In genomic region chr10:3468919-3469638, GRCh38 we compare ENCODE assay signal across 9 cellular contexts.
DNase-seq lines count a peak whose midpoint lies in the region; ATAC-seq, FAIRE-seq and TF ChIP-seq lines count a peak whose summit lies in the region.
"Had no signal": no experiment of that assay in that cellular context is flagged by ENCODE, and none has a peak within 500 bp of the region (broad histone marks: within the 10 kb centered on the region; RNA-seq: fewer than 3 reads in every experiment).

No MANE protein-coding gene starts in this region.

- H3K9ac ChIP-seq in keratinocyte (ENCODE audit: control insufficient read depth, extremely low read depth, insufficient read depth, low read length) = peak overlapping the region; percentile 89

- H3K4me3 ChIP-seq in CD4-positive, CD25-positive, alpha-beta regulatory T cell (ENCODE audit: low read depth, low read length) = peak overlapping the region; percentile 13
- peak overlapping the region in 2 of 3 experiments; percentile 36 to 51 for H3K4me3 ChIP-seq in keratinocyte (ENCODE audit: control insufficient read depth in 2 of 3, extremely low read depth in 1 of 3, insufficient read depth in 2 of 3, low read depth in 1 of 3, low read length in 3 of 3)

- H3K36me3 ChIP-seq in CD4-positive, CD25-positive, alpha-beta regulatory T cell (ENCODE audit: control insufficient read depth, insufficient read depth, low read length) = no peaks in the 10 kb centered on the region
- no peaks in the 10 kb centered on the region for H3K36me3 ChIP-seq in keratinocyte (ENCODE audit: control insufficient read depth in 2 of 2, extremely low read depth in 1 of 2, insufficient read depth in 2 of 2, low read length in 2 of 2)

- H3K9me3 Mint-ChIP-seq in CD4-positive, CD25-positive, alpha-beta regulatory T cell = peaks cover 0 to 1% (median 0%) of the 10 kb centered on the region in 7 donors
- H3K9me3 Mint-ChIP-seq: neural crest cell had no signal

- FAIRE-seq in keratinocyte (lab: Jason Lieb, UNC) = peak; percentile 74

- no peaks in the 10 kb centered on the region for H3K9me3 ChIP-seq in CD4-positive, CD25-positive, alpha-beta regulatory T cell (ENCODE audit: control insufficient read depth in 2 of 2, low read length in 2 of 2)
- H3K9me3 ChIP-seq in keratinocyte (ENCODE audit: control insufficient read depth, low read depth, low read length) = no peaks in the 10 kb centered on the region

- peaks cover 22 to 48% (median 28%) of the 10 kb centered on the region in 4 donors for H3K4me1 Mint-ChIP-seq in CD4-positive, CD25-positive, alpha-beta regulatory T cell

- peak overlapping the region; percentile 36 to 76 (median 59) for H3K27ac Mint-ChIP-seq in CD4-positive, CD25-positive, alpha-beta regulatory T cell

- H3K27ac ChIP-seq in CD4-positive, CD25-positive, alpha-beta regulatory T cell (ENCODE audit: insufficient read depth, low read length, poor library complexity, severe bottlenecking) = peak overlapping the region; percentile 20
- H3K27ac ChIP-seq in keratinocyte (ENCODE audit: control insufficient read depth, insufficient read depth, low read length) = peak overlapping the region; percentile 100

- peak overlapping the region; percentile 62 for H2AFZ ChIP-seq in keratinocyte (ENCODE audit: control insufficient read depth, low read length)

- DNase-seq in CD4-positive, CD25-positive, alpha-beta regulatory T cell = no peak
- peak; percentile 15 for DNase-seq in HuH-7.5 (ENCODE audit: low spot score)
- peak; percentile 81 for DNase-seq in amniotic stem cell (lab: John Stamatoyannopoulos, UW)
- DNase-seq in keratinocyte (ENCODE audit: low read depth, low spot score) = no peak
- peak; percentile 97 for DNase-seq in stromal cell of bone marrow (ENCODE audit: low read depth)
- DNase-seq in activated gamma-delta T cell (lab: John Stamatoyannopoulos, UW) = no peak
- no peak for DNase-seq in DMS 273 treated with DMSO at 0.1 percent for 48 hours (lab: John Stamatoyannopoulos, UW)

- peak; percentile 21 to 24 for ATAC-seq in CD4-positive, CD25-positive, alpha-beta regulatory T cell (ENCODE audit: low read depth in 2 of 2)
- ATAC-seq in HG03139 (IDR thresholded peaks at IDR 0.05; ENCODE audit: unreplicated experiment) = no peak

- no peaks in the 10 kb centered on the region for H3K9me1 ChIP-seq in keratinocyte (ENCODE audit: control insufficient read depth, extremely low read depth, insufficient read depth, low read length)

- H3K4me1 ChIP-seq in CD4-positive, CD25-positive, alpha-beta regulatory T cell (ENCODE audit: control insufficient read depth, insufficient read depth, low read length, poor library complexity, severe bottlenecking) = peaks cover 34% of the 10 kb centered on the region
- peaks cover 54% of the 10 kb centered on the region for H3K4me1 ChIP-seq in keratinocyte (ENCODE audit: control insufficient read depth, extremely low read depth, insufficient read depth, low read length)

- H4K20me1 ChIP-seq in keratinocyte (ENCODE audit: control insufficient read depth, extremely low read depth, insufficient read depth, low read length) = no peaks in the 10 kb centered on the region

- peak overlapping the region; percentile 92 for H3K4me2 ChIP-seq in keratinocyte (ENCODE audit: control insufficient read depth, extremely low read depth, insufficient read depth, low read depth, low read length)

- H3K4me3 Mint-ChIP-seq in CD4-positive, CD25-positive, alpha-beta regulatory T cell = peak overlapping the region in 2 of 4 donors; percentile 53 to 74

- H3K27me3 ChIP-seq in CD4-positive, CD25-positive, alpha-beta regulatory T cell (ENCODE audit: control insufficient read depth, insufficient read depth, low read length) = no peaks in the 10 kb centered on the region
- no peaks in the 10 kb centered on the region for H3K27me3 ChIP-seq in keratinocyte (ENCODE audit: control insufficient read depth, extremely low read depth, insufficient read depth, low read length)

- dilution Hi-C loops in keratinocyte (cut with MboI; ENCODE audit: extremely low pct_ligation_motif_present, low sequenced_read_pairs) = no loop called here

- H3K36me3 Mint-ChIP-seq in CD4-positive, CD25-positive, alpha-beta regulatory T cell = no peaks in the 10 kb centered on the region

- no peaks in the 10 kb centered on the region for H3K27me3 Mint-ChIP-seq in CD4-positive, CD25-positive, alpha-beta regulatory T cell

- TF ChIP-seq CTCF in keratinocyte (optimal IDR thresholded peaks at IDR 0.05 in 1 of 3, IDR thresholded peaks at IDR 0.05 in 1 of 3, conservative IDR thresholded peaks at IDR 0.05 in 1 of 3; ENCODE audit: extremely low read depth in 1 of 3, insufficient read depth in 2 of 3, low read length in 3 of 3) = no peak

- H3K79me2 ChIP-seq in keratinocyte (ENCODE audit: control insufficient read depth, insufficient read depth, low read length) = no peaks in the 10 kb centered on the region

Comparison
In these comparisons a context has a peak if more than half of its experiments do, and no peak if none do; other contexts are left out.
1. DNase-seq: peak in HuH-7.5 (single experiment), amniotic stem cell (single experiment) and stromal cell of bone marrow (single experiment); none in CD4-positive, CD25-positive, alpha-beta regulatory T cell (0 of 3), keratinocyte (single experiment), activated gamma-delta T cell (single experiment) and DMS 273 treated with DMSO at 0.1 percent for 48 hours (single experiment).